13 cellular contexts compared by ENCODE assay signal in the genomic region with DNA sequence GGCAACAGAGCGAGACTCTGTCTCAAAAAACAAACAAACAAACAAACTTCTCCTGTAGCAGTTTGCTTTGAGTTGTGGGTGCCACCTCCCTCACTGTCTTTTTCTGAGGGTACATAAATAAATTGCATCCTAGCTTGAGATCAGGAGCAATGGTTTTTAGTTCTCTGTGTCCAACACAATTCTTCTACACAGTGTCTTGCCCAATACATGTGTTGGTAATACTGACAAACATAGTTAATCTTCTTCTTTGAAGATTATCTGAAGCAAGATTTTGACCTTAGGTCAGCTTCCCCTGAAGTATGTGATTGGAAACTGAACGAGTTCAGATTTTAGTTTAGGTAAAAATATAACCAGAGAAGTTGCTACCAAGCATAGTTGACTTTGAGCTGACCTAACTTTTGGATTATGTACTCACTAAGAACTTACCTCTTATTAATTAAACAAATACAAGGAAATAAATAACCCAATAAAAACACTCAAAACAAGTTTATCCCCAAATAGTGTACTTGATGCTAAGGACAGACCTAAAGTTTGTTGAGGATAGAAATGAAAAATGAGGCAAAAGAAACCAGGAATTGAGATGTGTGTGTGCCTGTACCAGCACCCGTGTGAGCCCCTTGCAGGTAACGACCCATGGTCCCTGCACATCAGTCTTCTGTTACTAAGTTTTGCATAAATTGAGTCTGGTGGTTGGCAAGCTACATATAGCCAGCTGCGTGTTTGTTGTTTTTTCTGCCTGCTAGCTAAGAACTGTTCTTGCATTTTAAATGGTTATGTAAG. TPM values are rescaled to one million over a fixed set of nuclear protein-coding genes. Genes with fewer than 3 reads are reported as not detected.
A peak's percentile ranks its signal among the peaks of the same experiment; 100 is the strongest.
DNase-seq lines count a peak whose midpoint lies in the region; ATAC-seq and TF ChIP-seq lines count a peak whose summit lies in the region.
"Had no signal": no experiment of that assay in that cellular context is flagged by ENCODE, and none has a peak within 500 bp of the region (broad histone marks: within the 10 kb centered on the region; RNA-seq: fewer than 3 reads in every experiment).

No MANE protein-coding gene starts in this region.

- H3K4me1 ChIP-seq in OCI-LY7 (ENCODE audit: insufficient read depth, low read length, poor library complexity, severe bottlenecking), result peaks cover 54% of the 10 kb centered on the region

- no peak for DNase-seq in CD4-positive, alpha-beta T cell
- DNase-seq in OCI-LY7 (ENCODE audit: low spot score) (peak; percentile 73), T1000 (lab: John Stamatoyannopoulos, UW) (no peak), DMS153 treated with DMSO at 0.1 percent for 48 hours (lab: John Stamatoyannopoulos, UW; ENCODE audit: unreplicated experiment) (no peak), GOT3 (lab: John Stamatoyannopoulos, UW) (no peak), NCI-H2196 treated with DMSO at 0.1 percent for 48 hours (lab: John Stamatoyannopoulos, UW; ENCODE audit: unreplicated experiment) (no peak)
- DNase-seq: activated gamma-delta T cell; IMR-90; stimulated activated CD4-positive, alpha-beta T cell treated with anti-CD3 and anti-CD28 coated beads, Interleukin-2, amount 100 ng/mL, for 48 hours; uterus had no signal

- BruUV-seq in OCI-LY7 (replicated peaks; lab: Mats Ljungman, UMichigan), result no TSS peak

- H3K9me2 ChIP-seq in OCI-LY7 (ENCODE audit: insufficient read depth, low read length), result no peaks in the 10 kb centered on the region

- H2AFZ ChIP-seq in OCI-LY7 (ENCODE audit: low read length), result peak overlapping the region; percentile 75

- H3K27me3 Mint-ChIP-seq in CD4-positive, alpha-beta T cell, result no peaks in the 10 kb centered on the region

- H3K36me3 Mint-ChIP-seq in CD4-positive, alpha-beta T cell (ENCODE audit: low read depth), result no peaks in the 10 kb centered on the region

- peak overlapping the region; percentile 81 for H3K4me2 ChIP-seq in OCI-LY7 (ENCODE audit: low read length)

- H3K4me1 Mint-ChIP-seq in CD4-positive, alpha-beta T cell (ENCODE audit: low read depth), result peaks cover 27% of the 10 kb centered on the region

- no peak for TF ChIP-seq CTCF in CD4-positive, alpha-beta T cell (IDR thresholded peaks at IDR 0.05)
- TF ChIP-seq CTCF in OCI-LY7 (conservative IDR thresholded peaks at IDR 0.05; ENCODE audit: low read length), result no peak

- CTCF ChIA-PET in CD4-positive, alpha-beta T cell (lab: Charles Lee), result interaction anchor here (0.6 kb wide), 1 partner anchor 22 kb away, joined by 4 read pairs; no protein-coding TSS in a partner anchor
- CTCF ChIA-PET in OCI-LY7 (lab: Charles Lee; ENCODE audit: unreplicated experiment), result interaction anchor here (1.0 kb wide), 1 partner anchor 15 kb away, joined by 3 read pairs; no protein-coding TSS in a partner anchor

- no peak overlapping the region for H3K27ac ChIP-seq in CD4-positive, alpha-beta T cell (ENCODE audit: low read depth, low read length)
- H3K27ac ChIP-seq in OCI-LY7 (ENCODE audit: low read depth, low read length, poor library complexity, severe bottlenecking), result peak overlapping the region; percentile 66
- H3K27ac ChIP-seq: uterus, VCaP had no signal

- no peaks in the 10 kb centered on the region for H4K20me1 ChIP-seq in OCI-LY7 (ENCODE audit: insufficient read depth, low read length)

- H3K36me3 ChIP-seq in OCI-LY7 (ENCODE audit: insufficient read depth, low read length), result no peaks in the 10 kb centered on the region
- H3K36me3 ChIP-seq: uterus had no signal

- POLR2A ChIA-PET in CD4-positive, alpha-beta T cell (lab: Charles Lee), result interaction anchor here (0.6 kb wide), 1 partner anchor 13 kb away, joined by 3 read pairs; no protein-coding TSS in a partner anchor
- POLR2A ChIA-PET in OCI-LY7 (lab: Charles Lee), result interaction anchor here (1.0 to 2.2 kb wide), 6 partner anchors 10 to 154 kb away, joined by 3 to 6 read pairs (median 4); a partner anchor contains a TSS

- H3K27ac Mint-ChIP-seq in CD4-positive, alpha-beta T cell, result peak overlapping the region; percentile 6

- intact Hi-C loops in CD4-positive, alpha-beta T cell (cut with DNase I, micrococcal nuclease), result no loop called here
- intact Hi-C loops in OCI-LY7 (cut with micrococcal nuclease; ENCODE audit: unreplicated experiment), result loop anchor here (5.0 kb wide), 2 partner anchors 68 to 153 kb away; a partner anchor contains a TSS

- H3K4me3 ChIP-seq in OCI-LY7 (ENCODE audit: low read depth, low read length, poor library complexity, severe bottlenecking), result peak overlapping the region; percentile 56
- H3K4me3 ChIP-seq: uterus had no signal

- H3K9me3 Mint-ChIP-seq in CD4-positive, alpha-beta T cell, result no peaks in the 10 kb centered on the region

- H3K4me3 Mint-ChIP-seq in CD4-positive, alpha-beta T cell, result no peak overlapping the region

- no peaks in the 10 kb centered on the region for H3K27me3 ChIP-seq in CD4-positive, alpha-beta T cell (ENCODE audit: control insufficient read depth, insufficient read depth, low read length)
- H3K27me3 ChIP-seq: uterus had no signal

- no peaks in the 10 kb centered on the region for H3K79me2 ChIP-seq in OCI-LY7 (ENCODE audit: insufficient read depth, low read depth, low read length)

- no peaks in the 10 kb centered on the region for H3K9me3 ChIP-seq in CD4-positive, alpha-beta T cell (ENCODE audit: control insufficient read depth, low read length)
- H3K9me3 ChIP-seq in OCI-LY7 (ENCODE audit: low read length), result no peaks in the 10 kb centered on the region
- H3K9me3 ChIP-seq: uterus had no signal

- no peak for ATAC-seq in CD4-positive, alpha-beta T cell (ENCODE audit: poor library complexity)
- peak; percentile 62 for ATAC-seq in GM19438 (IDR thresholded peaks at IDR 0.05; ENCODE audit: low read depth, unreplicated experiment)
- peak; percentile 65 for ATAC-seq in HG03025 (IDR thresholded peaks at IDR 0.05; ENCODE audit: low FRiP score, unreplicated experiment)

RNA-seq across cellular contexts. Expression of a gene that starts 16.2 kb away (rescaled TPM):
- total RNA-seq in CD4-positive, alpha-beta T cell, result 1 to 10 TPM; 6.3 to 8.0 TPM
- 15.1 and 16.2 TPM in 2 replicates for total RNA-seq in OCI-LY7 (2014; rRNA removed; shearing (Covaris generic))
- total RNA-seq in OCI-LY7 (2022), result 18.0 and 24.5 TPM in 2 replicates
